ENCODE assay signal across 1 cellular context in genomic region chr2:46008082-46008870, GRCh38.
TF ChIP-seq lines count a peak whose summit lies in the region.

No MANE protein-coding gene starts in this region.

TF ChIP-seq in GM23338, 12 proteins besides CTCF, POLR2A, EP300 and RAD21 (continued from another document):
- TF ChIP-seq REST (IDR thresholded peaks at IDR 0.05; ENCODE audit: unreplicated experiment), result no peak
- TF ChIP-seq POLR2AphosphoS5 (IDR thresholded peaks at IDR 0.05; ENCODE audit: low read depth), result no peak
- TF ChIP-seq EZH2phosphoT487 (IDR thresholded peaks at IDR 0.05; ENCODE audit: unreplicated experiment), result no peak
- no peak for TF ChIP-seq JUNB (IDR thresholded peaks at IDR 0.05; ENCODE audit: unreplicated experiment)
- no peak for TF ChIP-seq STAT1 (IDR thresholded peaks at IDR 0.05; ENCODE audit: unreplicated experiment)
- no peak for TF ChIP-seq ZNF331 (CRISPR knock-in tag; IDR thresholded peaks at IDR 0.05; ENCODE audit: low read depth)
- TF ChIP-seq CREB1 (CRISPR knock-in tag; IDR thresholded peaks at IDR 0.05; ENCODE audit: low read depth), result no peak
- no peak for TF ChIP-seq ZNF114 (CRISPR knock-in tag; IDR thresholded peaks at IDR 0.05)
- TF ChIP-seq EZH2 (IDR thresholded peaks at IDR 0.05; ENCODE audit: low read depth, unreplicated experiment), result no peak
- no peak for TF ChIP-seq ZNF462 (CRISPR knock-in tag; IDR thresholded peaks at IDR 0.05)
- TF ChIP-seq NANOG (IDR thresholded peaks at IDR 0.05; ENCODE audit: borderline replicate concordance), result no peak
